In genomic region chr1:58231204-58231603, GRCh38 we compare ENCODE assay signal across 27 cellular contexts.
DNase-seq lines count a peak whose midpoint lies in the region; ATAC-seq and TF ChIP-seq lines count a peak whose summit lies in the region.
"Had no signal": no experiment of that assay in that cellular context is flagged by ENCODE, and none has a peak within 500 bp of the region (broad histone marks: within the 10 kb centered on the region; RNA-seq: fewer than 3 reads in every experiment).

No MANE protein-coding gene starts in this region.

- intact Hi-C loops in right lobe of liver (cut with DNase I) = no loop called here

- no peak for TF ChIP-seq EP300 in tibial nerve (IDR thresholded peaks at IDR 0.05)

- peak; percentile 80 for ATAC-seq in GM19463 (IDR thresholded peaks at IDR 0.05; ENCODE audit: unreplicated experiment)
- peak; percentile 63 for ATAC-seq in HG02759 (IDR thresholded peaks at IDR 0.05; ENCODE audit: unreplicated experiment)
- no peak for ATAC-seq in GM21786 (IDR thresholded peaks at IDR 0.05; ENCODE audit: unreplicated experiment)
- no peak for ATAC-seq in right lobe of liver
- ATAC-seq: activated T-cell treated with anti-CD3 and anti-CD28 coated beads, Interleukin-2, amount 50 U/mL, for 4 hours; heart right ventricle; HepG2; stimulated activated naive CD8-positive, alpha-beta T cell treated with anti-CD3 and anti-CD28 coated beads, Interleukin-15, amount 100 ng/mL, for 72 hours had no signal

- TF ChIP-seq POLR2A in tibial nerve (IDR thresholded peaks at IDR 0.05) (no peak), right lobe of liver (IDR thresholded peaks at IDR 0.05) (no peak)

- no peaks in the 10 kb centered on the region for H3K79me2 ChIP-seq in Karpas-422 (ENCODE audit: low read length)

- H3K27ac ChIP-seq in Karpas-422 (ENCODE audit: low read length) (peak overlapping the region; percentile 51), tibial nerve (no peak overlapping the region), right lobe of liver (no peak overlapping the region)
- H3K27ac ChIP-seq: adrenal gland, brain microvascular endothelial cell, heart right ventricle, neutrophil, prostate gland, SK-N-MC, tibial artery had no signal

- peak; percentile 9 for DNase-seq in GM12865 (ENCODE audit: low read depth)
- peak; percentile 70 for DNase-seq in Karpas-422
- DNase-seq in tibial nerve (ENCODE audit: low spot score in 2 of 2) = no peak
- no peak for DNase-seq in T-helper 2 cell
- no peak for DNase-seq in right lobe of liver
- DNase-seq: activated CD4-positive, alpha-beta T cell treated with anti-CD3 and anti-CD28 coated beads for 48 hours; activated naive CD4-positive, alpha-beta T cell; activated T-cell treated with anti-CD3 and anti-CD28 coated beads, Interleukin-2, amount 50 U/mL, for 4 hours; adrenal gland; brain microvascular endothelial cell; effector CD8-positive, alpha-beta T cell; HCEC 1CT; heart right ventricle; NCI-H1092 treated with DMSO at 0.1 percent for 48 hours; NCI-H2029; NCI-H2227 treated with DMSO at 0.1 percent for 48 hours; NCI-H748 treated with DMSO at 0.1 percent for 48 hours; stimulated activated CD4-positive, alpha-beta T cell treated with anti-CD3 and anti-CD28 coated beads, Interleukin-15, amount 100 ng/mL, for 24 hours; stimulated activated naive CD8-positive, alpha-beta T cell treated with anti-CD3 and anti-CD28 coated beads, Interleukin-15, amount 100 ng/mL, for 72 hours; tibial artery had no signal

- WGBS in tibial nerve, 2 donors = 79 to 100% methylated on average over 1 of the region's 1 CpG
- WGBS in right lobe of liver (ENCODE audit: insufficient coverage, low coverage, low lambda C conversion rate, missing lambda C conversion rate) = 80% methylated on average over 1 of the region's 1 CpG

- H3K36me3 ChIP-seq in Karpas-422 (ENCODE audit: insufficient read depth, low read length) (no peaks in the 10 kb centered on the region), tibial nerve (no peaks in the 10 kb centered on the region), right lobe of liver (no peaks in the 10 kb centered on the region)
- H3K36me3 ChIP-seq: adrenal gland, brain microvascular endothelial cell, heart right ventricle, neutrophil, prostate gland, tibial artery had no signal

- no peaks in the 10 kb centered on the region for H4K20me1 ChIP-seq in Karpas-422 (ENCODE audit: insufficient read depth, low read depth, low read length)

- H3K9me3 ChIP-seq in Karpas-422 (ENCODE audit: low read length) (no peaks in the 10 kb centered on the region), tibial nerve (no peaks in the 10 kb centered on the region), right lobe of liver (no peaks in the 10 kb centered on the region)
- H3K9me3 ChIP-seq: adrenal gland, heart right ventricle, neutrophil, prostate gland, tibial artery had no signal

- H3K4me1 ChIP-seq in Karpas-422 (ENCODE audit: low read length) (peaks cover 25% of the 10 kb centered on the region), tibial nerve (no peaks in the 10 kb centered on the region), right lobe of liver (no peaks in the 10 kb centered on the region)
- H3K4me1 ChIP-seq: adrenal gland, heart right ventricle, prostate gland, tibial artery had no signal

- peak overlapping the region; percentile 61 for H3K4me2 ChIP-seq in Karpas-422 (ENCODE audit: low read depth, low read length, poor library complexity, severe bottlenecking)

- H3K9me2 ChIP-seq in Karpas-422 (replicated peaks; ENCODE audit: insufficient read depth, low read length) = no peaks in the 10 kb centered on the region

- H3K9ac ChIP-seq in Karpas-422 (ENCODE audit: low read length) = no peak overlapping the region

- H2AFZ ChIP-seq in Karpas-422 (ENCODE audit: low read length) = no peak overlapping the region

- TF ChIP-seq CTCF in GM12865 (IDR thresholded peaks at IDR 0.05; ENCODE audit: insufficient read depth, low read depth, low read length, missing control alignments) (no peak), tibial nerve (IDR thresholded peaks at IDR 0.05) (no peak), right lobe of liver (IDR thresholded peaks at IDR 0.05) (no peak)

- H3K27me3 ChIP-seq in Karpas-422 (ENCODE audit: low read length) = no peaks in the 10 kb centered on the region
- H3K27me3 ChIP-seq in tibial nerve = no peaks in the 10 kb centered on the region
- no peaks in the 10 kb centered on the region for H3K27me3 ChIP-seq in right lobe of liver
- H3K27me3 ChIP-seq: adrenal gland, brain microvascular endothelial cell, heart right ventricle, tibial artery had no signal

- H3K4me3 ChIP-seq in GM12865 (ENCODE audit: low read depth, low read length) (no peak overlapping the region), Karpas-422 (ENCODE audit: low read length) (peak overlapping the region; percentile 27; the same call in 1 of the 2 replicates), tibial nerve (no peak overlapping the region), right lobe of liver (no peak overlapping the region)
- H3K4me3 ChIP-seq: adrenal gland, heart right ventricle, prostate gland, SK-N-MC, tibial artery had no signal

Comparison
In these comparisons a context has a peak if more than half of its experiments do, and no peak if none do; other contexts are left out.
1. DNase-seq: peak in GM12865 (single experiment) and Karpas-422 (single experiment); none in tibial nerve (0 of 2), T-helper 2 cell (0 of 5) and right lobe of liver (0 of 3).
2. ATAC-seq: peak in GM19463 (single experiment) and HG02759 (single experiment); none in GM21786 (single experiment) and right lobe of liver (0 of 4).